Comparison of ENCODE assay signal across 17 cellular contexts in the genomic region with DNA sequence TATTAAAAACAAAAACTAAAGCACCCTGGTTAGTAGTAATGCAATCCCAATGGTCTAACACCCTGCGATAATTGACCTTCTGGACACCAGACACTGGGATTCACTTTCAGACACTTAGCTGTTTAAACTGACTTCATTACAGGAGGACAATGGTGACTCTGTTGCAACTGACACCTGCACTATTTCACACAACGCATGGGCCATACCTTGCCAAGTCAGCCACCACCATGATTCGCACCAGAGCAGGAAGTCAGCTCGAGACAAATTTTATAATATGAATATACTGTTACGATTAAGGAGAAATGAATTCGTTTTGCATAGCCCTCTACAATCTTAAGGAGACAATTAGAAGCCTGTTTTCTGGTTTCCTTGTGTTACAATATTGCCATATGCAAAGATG.
DNase-seq lines count a peak whose midpoint lies in the region; FAIRE-seq and TF ChIP-seq lines count a peak whose summit lies in the region.
"Had no signal": no experiment of that assay in that cellular context is flagged by ENCODE, and none has a peak within 500 bp of the region (broad histone marks: within the 10 kb centered on the region; RNA-seq: fewer than 3 reads in every experiment).

No MANE protein-coding gene starts in this region.

- TF ChIP-seq POLR2A in esophagus muscularis mucosa (IDR thresholded peaks at IDR 0.05; ENCODE audit: low read depth) = no peak
- no peak for TF ChIP-seq POLR2A in transverse colon (IDR thresholded peaks at IDR 0.05)

- peaks cover 10% of the 10 kb centered on the region for H3K27me3 Mint-ChIP-seq in activated T-helper 2 cell treated with anti-CD3 and anti-CD28 coated beads, Interferon-gamma antibody, Interleukin-2, Interleukin-4, amounts not matched to agents 10 μg/mL and 5 μg/mL and 100 μg/mL, durations not matched to agents 14 hours and 24 hours and 36 hours (ENCODE audit: low read depth)

- TF ChIP-seq EP300 in esophagus muscularis mucosa (IDR thresholded peaks at IDR 0.05) = no peak
- TF ChIP-seq EP300 in transverse colon (IDR thresholded peaks at IDR 0.05; ENCODE audit: low read depth) = no peak

- H3K27ac ChIP-seq in esophagus muscularis mucosa (replicated peaks in 1 of 4) = peak overlapping the region in 3 of 4 donors; percentile 95 to 98 (median 97)
- peak overlapping the region; percentile 51 for H3K27ac ChIP-seq in rectal smooth muscle tissue (ENCODE audit: low read depth, low read length)
- H3K27ac ChIP-seq in transverse colon = no peak overlapping the region
- H3K27ac ChIP-seq: A549, KMS-11 had no signal

- intact Hi-C loops in esophagus muscularis mucosa (cut with DNase I) (loop anchor here (10.0 kb wide), 1 partner anchor 279 kb away; no protein-coding TSS in a partner anchor), transverse colon (cut with DNase I; ENCODE audit: low total_unique reads) (no loop called here)
- intact Hi-C loops in activated T-helper 2 cell treated with anti-CD3 and anti-CD28 coated beads, Interferon-gamma antibody, Interleukin-2, Interleukin-4, amounts not matched to agents 10 μg/mL and 5 μg/mL and 100 μg/mL, durations not matched to agents 14 hours and 24 hours and 36 hours (cut with micrococcal nuclease) = no loop called here

- H3K27ac Mint-ChIP-seq in activated T-helper 2 cell treated with anti-CD3 and anti-CD28 coated beads, Interferon-gamma antibody, Interleukin-2, Interleukin-4, amounts not matched to agents 10 μg/mL and 5 μg/mL and 100 μg/mL, durations not matched to agents 14 hours and 24 hours and 36 hours = no peak overlapping the region
- H3K27ac Mint-ChIP-seq: HFFc6 had no signal

- DNase-seq in HTR-8/SVneo (ENCODE audit: insufficient read length, low spot score) = no peak
- DNase-seq in NCI-H2196 (lab: John Stamatoyannopoulos, UW; ENCODE audit: unreplicated experiment) = peak; percentile 19
- no peak for DNase-seq in esophagus muscularis mucosa (ENCODE audit: extremely low spot score)
- DNase-seq in activated CD4-positive, alpha-beta T cell treated with anti-CD3 and anti-CD28 coated beads, Interleukin-2, amount 50 U/mL, for 1 hour = no peak
- no peak for DNase-seq in activated gamma-delta T cell (lab: John Stamatoyannopoulos, UW)
- no peak for DNase-seq in activated T-helper 2 cell treated with anti-CD3 and anti-CD28 coated beads, Interferon-gamma antibody, Interleukin-2, Interleukin-4, amounts not matched to agents 10 μg/mL and 5 μg/mL and 100 μg/mL, durations not matched to agents 14 hours and 24 hours and 36 hours (ENCODE audit: low spot score)
- DNase-seq in transverse colon = no peak
- DNase-seq: C1 segment of cervical spinal cord, HFFc6, NCI-H1694, NCI-H2171, RPMI8226, SIG-M5 had no signal

- H3K4me3 Mint-ChIP-seq in activated T-helper 2 cell treated with anti-CD3 and anti-CD28 coated beads, Interferon-gamma antibody, Interleukin-2, Interleukin-4, amounts not matched to agents 10 μg/mL and 5 μg/mL and 100 μg/mL, durations not matched to agents 14 hours and 24 hours and 36 hours (ENCODE audit: low read depth) = no peak overlapping the region
- H3K4me3 Mint-ChIP-seq: HFFc6 had no signal

- H3K4me3 ChIP-seq in esophagus muscularis mucosa (no peak overlapping the region), rectal smooth muscle tissue (ENCODE audit: low read length) (no peak overlapping the region), transverse colon (no peak overlapping the region)
- H3K4me3 ChIP-seq: A549 had no signal

- H3K36me3 ChIP-seq in esophagus muscularis mucosa (no peaks in the 10 kb centered on the region), rectal smooth muscle tissue (ENCODE audit: control insufficient read depth, insufficient read depth, low read length) (no peaks in the 10 kb centered on the region), transverse colon (no peaks in the 10 kb centered on the region)

- H3K9me3 Mint-ChIP-seq in activated T-helper 2 cell treated with anti-CD3 and anti-CD28 coated beads, Interferon-gamma antibody, Interleukin-2, Interleukin-4, amounts not matched to agents 10 μg/mL and 5 μg/mL and 100 μg/mL, durations not matched to agents 14 hours and 24 hours and 36 hours = no peaks in the 10 kb centered on the region
- H3K9me3 Mint-ChIP-seq: HFFc6 had no signal

- in situ Hi-C loops in transverse colon (cut with MboI; ENCODE audit: low pct_ligation_motif_present in 1 of 4, low pct_unique_long_range_greater_than_20kb in 1 of 4, low sequenced_read_pairs in 3 of 4) = no loop called here

- H3K9me3 ChIP-seq in esophagus muscularis mucosa (no peaks in the 10 kb centered on the region), transverse colon (no peaks in the 10 kb centered on the region)
- H3K9me3 ChIP-seq: A549 had no signal

- H3K4me1 ChIP-seq in esophagus muscularis mucosa = peaks cover 4 to 44% (median 12%) of the 10 kb centered on the region in 4 donors
- peaks cover 8% of the 10 kb centered on the region for H3K4me1 ChIP-seq in rectal smooth muscle tissue (ENCODE audit: control insufficient read depth, insufficient read depth, low read length)
- no peaks in the 10 kb centered on the region for H3K4me1 ChIP-seq in transverse colon
- H3K4me1 ChIP-seq: A549 had no signal

- peaks cover 1% of the 10 kb centered on the region for H3K4me1 Mint-ChIP-seq in activated T-helper 2 cell treated with anti-CD3 and anti-CD28 coated beads, Interferon-gamma antibody, Interleukin-2, Interleukin-4, amounts not matched to agents 10 μg/mL and 5 μg/mL and 100 μg/mL, durations not matched to agents 14 hours and 24 hours and 36 hours (ENCODE audit: low read depth)

- peak; percentile 13 for FAIRE-seq in HTR-8/SVneo (lab: Jason Lieb, UNC)
- FAIRE-seq: A549, GM12892 had no signal

- no peak for TF ChIP-seq CTCF in esophagus muscularis mucosa (IDR thresholded peaks at IDR 0.05)
- no peak for TF ChIP-seq CTCF in transverse colon (IDR thresholded peaks at IDR 0.05)

- no peaks in the 10 kb centered on the region for H3K36me3 Mint-ChIP-seq in activated T-helper 2 cell treated with anti-CD3 and anti-CD28 coated beads, Interferon-gamma antibody, Interleukin-2, Interleukin-4, amounts not matched to agents 10 μg/mL and 5 μg/mL and 100 μg/mL, durations not matched to agents 14 hours and 24 hours and 36 hours (ENCODE audit: low read depth)

- H3K9ac ChIP-seq in rectal smooth muscle tissue (ENCODE audit: low read length) = no peak overlapping the region
- H3K9ac ChIP-seq: KMS-11 had no signal

- H3K27me3 ChIP-seq in esophagus muscularis mucosa = peaks cover 0 to 19% (median 5%) of the 10 kb centered on the region in 4 donors
- H3K27me3 ChIP-seq in rectal smooth muscle tissue (ENCODE audit: control insufficient read depth, insufficient read depth, low read length) = peaks cover 7% of the 10 kb centered on the region
- H3K27me3 ChIP-seq in transverse colon = peaks cover 48% of the 10 kb centered on the region

- 65% methylated on average over 6 of the region's 6 CpGs for WGBS in esophagus muscularis mucosa
- WGBS in transverse colon (ENCODE audit: low coverage in 1 of 2), 2 donors = 19 to 37% methylated on average over 5 to 6 of the region's 6 CpGs

Comparison
In these comparisons a context has a peak if more than half of its experiments do, and no peak if none do; other contexts are left out.
1. H3K27ac ChIP-seq: peak in esophagus muscularis mucosa (3 of 4) and rectal smooth muscle tissue (single experiment); none in transverse colon (0 of 4).